In genomic region chrX:118588715-118589114, GRCh38 we compare ENCODE assay signal across 24 cellular contexts.
"Had no signal": no experiment of that assay in that cellular context is flagged by ENCODE, and none has a peak within 500 bp of the region (broad histone marks: within the 10 kb centered on the region; RNA-seq: fewer than 3 reads in every experiment).

No MANE protein-coding gene starts in this region.

- H2AFZ ChIP-seq: hepatocyte had no signal

- H3K27ac Mint-ChIP-seq: endodermal cell; memory B cell; nephron progenitor cell; stimulated activated memory B cell treated with anti-CD40 and anti-IgM and Interleukin-4, amounts not matched to agents 10 μg/mL and 1 μg/mL and 100 μg/mL, for 72 hours; stimulated activated naive CD8-positive, alpha-beta T cell treated with anti-CD3 and anti-CD28 coated beads, Interleukin-15, Interleukin-2, amounts not matched to agents 100 ng/mL and 50 ng/mL, for 24 hours had no signal

- H3K4me3 Mint-ChIP-seq: endodermal cell; memory B cell; naive thymus-derived CD4-positive, alpha-beta T cell; nephron progenitor cell; stimulated activated memory B cell treated with anti-CD40 and anti-IgM and Interleukin-4, amounts not matched to agents 10 μg/mL and 1 μg/mL and 100 μg/mL, for 72 hours; stimulated activated naive CD8-positive, alpha-beta T cell treated with anti-CD3 and anti-CD28 coated beads, Interleukin-15, Interleukin-2, amounts not matched to agents 100 ng/mL and 50 ng/mL, for 24 hours had no signal

- H3K4me1 ChIP-seq: foreskin keratinocyte, left ventricle myocardium inferior, lower lobe of right lung, spleen, testis, tibial nerve, upper lobe of right lung had no signal

- FAIRE-seq: kidney had no signal

- H3K27me3 ChIP-seq: foreskin keratinocyte, hepatocyte, neutrophil, spleen, testis, upper lobe of right lung had no signal

- H3K79me2 ChIP-seq: hepatocyte had no signal

- H3K36me3 ChIP-seq: left ventricle myocardium inferior had no signal

- H3K4me2 ChIP-seq: hepatocyte had no signal

- H3K4me1 Mint-ChIP-seq: endodermal cell had no signal

- H3K4me3 ChIP-seq: coronary artery, hepatocyte, left ventricle myocardium inferior, lower lobe of right lung, spleen, testis, tibial nerve, upper lobe of right lung had no signal

- H3K27ac ChIP-seq: coronary artery, foreskin keratinocyte, hepatocyte, left ventricle myocardium inferior, lower lobe of right lung, neutrophil, spleen, testis, tibial nerve, upper lobe of right lung had no signal

- H3K9me3 ChIP-seq: left ventricle myocardium inferior, lower lobe of right lung, neutrophil, spleen, testis, tibial nerve, upper lobe of right lung had no signal

- DNase-seq: effector CD4-positive, alpha-beta T cell; endodermal cell; erythroblast; foreskin keratinocyte; kidney; left cardiac atrium; left ventricle myocardium inferior; lower lobe of right lung; naive thymus-derived CD4-positive, alpha-beta T cell; nephron progenitor cell; posterior cingulate gyrus; spleen; stimulated activated CD4-positive, alpha-beta T cell treated with anti-CD3 and anti-CD28 coated beads, Interleukin-15, amount 100 ng/mL, for 24 hours; stimulated activated CD4-positive, alpha-beta T cell treated with anti-CD3 and anti-CD28 coated beads, Interleukin-1b, Interleukin-23, amount 100 ng/mL, for 48 hours; stimulated activated CD4-positive, alpha-beta T cell treated with anti-CD3 and anti-CD28 coated beads, Interleukin-4, amount 100 ng/mL, for 24 hours; testis; upper lobe of right lung had no signal

- H3K27me3 Mint-ChIP-seq: memory B cell; naive thymus-derived CD4-positive, alpha-beta T cell; stimulated activated memory B cell treated with anti-CD40 and anti-IgM and Interleukin-4, amounts not matched to agents 10 μg/mL and 1 μg/mL and 100 μg/mL, for 72 hours; stimulated activated naive CD8-positive, alpha-beta T cell treated with anti-CD3 and anti-CD28 coated beads, Interleukin-15, Interleukin-2, amounts not matched to agents 100 ng/mL and 50 ng/mL, for 24 hours had no signal

- H3K9me3 Mint-ChIP-seq: memory B cell; naive thymus-derived CD4-positive, alpha-beta T cell; stimulated activated memory B cell treated with anti-CD40 and anti-IgM and Interleukin-4, amounts not matched to agents 10 μg/mL and 1 μg/mL and 100 μg/mL, for 72 hours; stimulated activated naive CD8-positive, alpha-beta T cell treated with anti-CD3 and anti-CD28 coated beads, Interleukin-15, Interleukin-2, amounts not matched to agents 100 ng/mL and 50 ng/mL, for 24 hours had no signal
